Comparison of ENCODE assay signal across 1 cellular context in the genomic region with DNA sequence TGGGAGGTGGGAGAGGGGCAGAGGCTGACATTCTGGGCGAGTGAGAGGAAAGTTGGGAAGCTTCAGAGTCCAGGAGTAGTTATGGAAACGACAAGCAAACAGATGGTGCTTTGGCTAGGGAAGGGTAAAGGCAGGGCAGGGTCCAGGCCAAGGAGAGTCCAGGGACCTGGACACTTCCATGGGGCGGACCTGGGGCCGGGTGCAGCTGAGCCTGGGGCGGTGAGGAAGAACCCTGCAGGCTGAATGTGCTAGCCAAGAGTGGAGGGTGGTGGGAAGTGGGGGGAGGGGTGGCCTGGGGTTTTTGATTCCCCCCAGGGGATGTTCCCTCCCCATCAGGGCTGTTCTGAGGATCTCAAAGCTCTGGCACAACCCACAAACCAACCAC.
TF ChIP-seq lines count a peak whose summit lies in the region.

No MANE protein-coding gene starts in this region.

TF ChIP-seq in GM23338, 12 proteins besides CTCF, POLR2A, EP300 and RAD21:
- TF ChIP-seq, protein P1, sequence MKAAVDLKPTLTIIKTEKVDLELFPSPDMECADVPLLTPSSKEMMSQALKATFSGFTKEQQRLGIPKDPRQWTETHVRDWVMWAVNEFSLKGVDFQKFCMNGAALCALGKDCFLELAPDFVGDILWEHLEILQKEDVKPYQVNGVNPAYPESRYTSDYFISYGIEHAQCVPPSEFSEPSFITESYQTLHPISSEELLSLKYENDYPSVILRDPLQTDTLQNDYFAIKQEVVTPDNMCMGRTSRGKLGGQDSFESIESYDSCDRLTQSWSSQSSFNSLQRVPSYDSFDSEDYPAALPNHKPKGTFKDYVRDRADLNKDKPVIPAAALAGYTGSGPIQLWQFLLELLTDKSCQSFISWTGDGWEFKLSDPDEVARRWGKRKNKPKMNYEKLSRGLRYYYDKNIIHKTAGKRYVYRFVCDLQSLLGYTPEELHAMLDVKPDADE (IDR thresholded peaks at IDR 0.05), result no peak
- TF ChIP-seq ZNF331 (CRISPR knock-in tag; IDR thresholded peaks at IDR 0.05; ENCODE audit: low read depth) (no peak), EZH2 (IDR thresholded peaks at IDR 0.05; ENCODE audit: low read depth, unreplicated experiment) (no peak), NANOG (IDR thresholded peaks at IDR 0.05; ENCODE audit: borderline replicate concordance) (no peak), JUNB (IDR thresholded peaks at IDR 0.05; ENCODE audit: unreplicated experiment) (no peak), STAT1 (IDR thresholded peaks at IDR 0.05; ENCODE audit: unreplicated experiment) (no peak), POLR2AphosphoS5 (IDR thresholded peaks at IDR 0.05; ENCODE audit: low read depth) (no peak), ZNF114 (CRISPR knock-in tag; IDR thresholded peaks at IDR 0.05) (no peak), CREB1 (CRISPR knock-in tag; IDR thresholded peaks at IDR 0.05; ENCODE audit: low read depth) (no peak), EZH2phosphoT487 (IDR thresholded peaks at IDR 0.05; ENCODE audit: unreplicated experiment) (no peak)
- TF ChIP-seq, protein P2, sequence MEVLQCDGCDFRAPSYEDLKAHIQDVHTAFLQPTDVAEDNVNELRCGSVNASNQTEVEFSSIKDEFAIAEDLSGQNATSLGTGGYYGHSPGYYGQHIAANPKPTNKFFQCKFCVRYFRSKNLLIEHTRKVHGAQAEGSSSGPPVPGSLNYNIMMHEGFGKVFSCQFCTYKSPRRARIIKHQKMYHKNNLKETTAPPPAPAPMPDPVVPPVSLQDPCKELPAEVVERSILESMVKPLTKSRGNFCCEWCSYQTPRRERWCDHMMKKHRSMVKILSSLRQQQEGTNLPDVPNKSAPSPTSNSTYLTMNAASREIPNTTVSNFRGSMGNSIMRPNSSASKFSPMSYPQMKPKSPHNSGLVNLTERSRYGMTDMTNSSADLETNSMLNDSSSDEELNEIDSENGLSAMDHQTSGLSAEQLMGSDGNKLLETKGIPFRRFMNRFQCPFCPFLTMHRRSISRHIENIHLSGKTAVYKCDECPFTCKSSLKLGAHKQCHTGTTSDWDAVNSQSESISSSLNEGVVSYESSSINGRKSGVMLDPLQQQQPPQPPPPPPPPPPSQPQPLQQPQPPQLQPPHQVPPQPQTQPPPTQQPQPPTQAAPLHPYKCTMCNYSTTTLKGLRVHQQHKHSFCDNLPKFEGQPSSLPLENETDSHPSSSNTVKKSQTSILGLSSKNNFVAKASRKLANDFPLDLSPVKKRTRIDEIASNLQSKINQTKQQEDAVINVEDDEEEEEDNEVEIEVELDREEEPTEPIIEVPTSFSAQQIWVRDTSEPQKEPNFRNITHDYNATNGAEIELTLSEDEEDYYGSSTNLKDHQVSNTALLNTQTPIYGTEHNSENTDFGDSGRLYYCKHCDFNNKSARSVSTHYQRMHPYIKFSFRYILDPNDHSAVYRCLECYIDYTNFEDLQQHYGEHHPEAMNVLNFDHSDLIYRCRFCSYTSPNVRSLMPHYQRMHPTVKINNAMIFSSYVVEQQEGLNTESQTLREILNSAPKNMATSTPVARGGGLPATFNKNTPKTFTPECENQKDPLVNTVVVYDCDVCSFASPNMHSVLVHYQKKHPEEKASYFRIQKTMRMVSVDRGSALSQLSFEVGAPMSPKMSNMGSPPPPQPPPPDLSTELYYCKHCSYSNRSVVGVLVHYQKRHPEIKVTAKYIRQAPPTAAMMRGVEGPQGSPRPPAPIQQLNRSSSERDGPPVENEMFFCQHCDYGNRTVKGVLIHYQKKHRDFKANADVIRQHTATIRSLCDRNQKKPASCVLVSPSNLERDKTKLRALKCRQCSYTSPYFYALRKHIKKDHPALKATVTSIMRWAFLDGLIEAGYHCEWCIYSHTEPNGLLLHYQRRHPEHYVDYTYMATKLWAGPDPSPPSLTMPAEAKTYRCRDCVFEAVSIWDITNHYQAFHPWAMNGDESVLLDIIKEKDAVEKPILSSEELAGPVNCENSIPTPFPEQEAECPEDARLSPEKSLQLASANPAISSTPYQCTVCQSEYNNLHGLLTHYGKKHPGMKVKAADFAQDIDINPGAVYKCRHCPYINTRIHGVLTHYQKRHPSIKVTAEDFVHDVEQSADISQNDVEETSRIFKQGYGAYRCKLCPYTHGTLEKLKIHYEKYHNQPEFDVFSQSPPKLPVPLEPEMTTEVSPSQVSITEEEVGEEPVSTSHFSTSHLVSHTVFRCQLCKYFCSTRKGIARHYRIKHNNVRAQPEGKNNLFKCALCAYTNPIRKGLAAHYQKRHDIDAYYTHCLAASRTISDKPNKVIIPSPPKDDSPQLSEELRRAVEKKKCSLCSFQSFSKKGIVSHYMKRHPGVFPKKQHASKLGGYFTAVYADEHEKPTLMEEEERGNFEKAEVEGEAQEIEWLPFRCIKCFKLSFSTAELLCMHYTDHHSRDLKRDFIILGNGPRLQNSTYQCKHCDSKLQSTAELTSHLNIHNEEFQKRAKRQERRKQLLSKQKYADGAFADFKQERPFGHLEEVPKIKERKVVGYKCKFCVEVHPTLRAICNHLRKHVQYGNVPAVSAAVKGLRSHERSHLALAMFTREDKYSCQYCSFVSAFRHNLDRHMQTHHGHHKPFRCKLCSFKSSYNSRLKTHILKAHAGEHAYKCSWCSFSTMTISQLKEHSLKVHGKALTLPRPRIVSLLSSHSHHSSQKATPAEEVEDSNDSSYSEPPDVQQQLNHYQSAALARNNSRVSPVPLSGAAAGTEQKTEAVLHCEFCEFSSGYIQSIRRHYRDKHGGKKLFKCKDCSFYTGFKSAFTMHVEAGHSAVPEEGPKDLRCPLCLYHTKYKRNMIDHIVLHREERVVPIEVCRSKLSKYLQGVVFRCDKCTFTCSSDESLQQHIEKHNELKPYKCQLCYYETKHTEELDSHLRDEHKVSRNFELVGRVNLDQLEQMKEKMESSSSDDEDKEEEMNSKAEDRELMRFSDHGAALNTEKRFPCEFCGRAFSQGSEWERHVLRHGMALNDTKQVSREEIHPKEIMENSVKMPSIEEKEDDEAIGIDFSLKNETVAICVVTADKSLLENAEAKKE (CRISPR knock-in tag; IDR thresholded peaks at IDR 0.05), result no peak
- TF ChIP-seq, protein P3, sequence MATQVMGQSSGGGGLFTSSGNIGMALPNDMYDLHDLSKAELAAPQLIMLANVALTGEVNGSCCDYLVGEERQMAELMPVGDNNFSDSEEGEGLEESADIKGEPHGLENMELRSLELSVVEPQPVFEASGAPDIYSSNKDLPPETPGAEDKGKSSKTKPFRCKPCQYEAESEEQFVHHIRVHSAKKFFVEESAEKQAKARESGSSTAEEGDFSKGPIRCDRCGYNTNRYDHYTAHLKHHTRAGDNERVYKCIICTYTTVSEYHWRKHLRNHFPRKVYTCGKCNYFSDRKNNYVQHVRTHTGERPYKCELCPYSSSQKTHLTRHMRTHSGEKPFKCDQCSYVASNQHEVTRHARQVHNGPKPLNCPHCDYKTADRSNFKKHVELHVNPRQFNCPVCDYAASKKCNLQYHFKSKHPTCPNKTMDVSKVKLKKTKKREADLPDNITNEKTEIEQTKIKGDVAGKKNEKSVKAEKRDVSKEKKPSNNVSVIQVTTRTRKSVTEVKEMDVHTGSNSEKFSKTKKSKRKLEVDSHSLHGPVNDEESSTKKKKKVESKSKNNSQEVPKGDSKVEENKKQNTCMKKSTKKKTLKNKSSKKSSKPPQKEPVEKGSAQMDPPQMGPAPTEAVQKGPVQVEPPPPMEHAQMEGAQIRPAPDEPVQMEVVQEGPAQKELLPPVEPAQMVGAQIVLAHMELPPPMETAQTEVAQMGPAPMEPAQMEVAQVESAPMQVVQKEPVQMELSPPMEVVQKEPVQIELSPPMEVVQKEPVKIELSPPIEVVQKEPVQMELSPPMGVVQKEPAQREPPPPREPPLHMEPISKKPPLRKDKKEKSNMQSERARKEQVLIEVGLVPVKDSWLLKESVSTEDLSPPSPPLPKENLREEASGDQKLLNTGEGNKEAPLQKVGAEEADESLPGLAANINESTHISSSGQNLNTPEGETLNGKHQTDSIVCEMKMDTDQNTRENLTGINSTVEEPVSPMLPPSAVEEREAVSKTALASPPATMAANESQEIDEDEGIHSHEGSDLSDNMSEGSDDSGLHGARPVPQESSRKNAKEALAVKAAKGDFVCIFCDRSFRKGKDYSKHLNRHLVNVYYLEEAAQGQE (IDR thresholded peaks at IDR 0.05; ENCODE audit: unreplicated experiment), result no peak
